Comparison of ENCODE assay signal across 8 cellular contexts in the genomic region with DNA sequence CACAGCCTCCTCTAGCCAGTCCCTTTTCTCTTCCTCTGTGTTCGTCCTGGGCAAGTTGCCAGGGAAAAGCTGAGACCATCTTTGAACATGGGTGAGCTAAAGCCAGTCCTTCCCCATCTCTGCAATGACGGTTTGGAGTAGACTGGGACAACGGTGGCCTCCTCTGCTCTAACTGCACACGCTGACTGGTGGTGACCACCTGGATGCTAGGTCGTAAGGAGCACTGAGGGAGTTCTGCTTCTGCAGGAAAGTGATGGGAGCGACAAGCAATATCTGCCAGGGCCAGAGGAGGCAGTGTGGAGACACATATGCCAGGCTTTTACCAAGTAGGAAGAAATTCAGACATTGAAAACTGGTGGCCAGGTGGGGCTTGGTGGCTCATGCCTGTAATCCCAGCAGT.
DNase-seq lines count a peak whose midpoint lies in the region; ATAC-seq and TF ChIP-seq lines count a peak whose summit lies in the region.

No MANE protein-coding gene starts in this region.

- H3K4me3 Mint-ChIP-seq in GM23338 = no peak overlapping the region

- no peaks in the 10 kb centered on the region for H3K9me3 Mint-ChIP-seq in GM23338

- peaks cover 20% of the 10 kb centered on the region for H3K4me1 Mint-ChIP-seq in GM23338

- WGBS in prostate gland = 20% methylated on average over 6 of the region's 6 CpGs

- no peaks in the 10 kb centered on the region for H3K9me3 ChIP-seq in prostate gland

- peaks cover 21% of the 10 kb centered on the region for H3K27me3 Mint-ChIP-seq in GM23338 (ENCODE audit: insufficient read depth, low read depth, poor library complexity)

- H3K9me2 ChIP-seq in GM23338 (ENCODE audit: insufficient read depth) = no peaks in the 10 kb centered on the region

- H3K27ac Mint-ChIP-seq in GM23338 = no peak overlapping the region

- no peak overlapping the region for H3K4me2 ChIP-seq in GM23338

- DNase-seq in Caki2 (ENCODE audit: low read depth) (peak; percentile 10), GM23338 (ENCODE audit: low spot score) (peak; percentile 90), OCI-M1 (lab: John Stamatoyannopoulos, UW) (peak; percentile 49), cardiac fibroblast (ENCODE audit: low read depth in 2 of 2) (peak; percentile 22 to 36), medulla oblongata (ENCODE audit: extremely low spot score) (peak; percentile 75), DMS79 (lab: John Stamatoyannopoulos, UW) (no peak), prostate gland (ENCODE audit: low spot score) (no peak)

- H3K27me3 ChIP-seq in GM23338 (ENCODE audit: insufficient read depth) (no peaks in the 10 kb centered on the region), prostate gland (replicated peaks; ENCODE audit: insufficient read depth) (no peaks in the 10 kb centered on the region)

- no peaks in the 10 kb centered on the region for H3K79me2 ChIP-seq in GM23338 (replicated peaks; ENCODE audit: insufficient read depth)

- H3K36me3 ChIP-seq in GM23338 (ENCODE audit: insufficient read depth) (no peaks in the 10 kb centered on the region), prostate gland (no peaks in the 10 kb centered on the region)

- H3K27ac ChIP-seq in GM23338 (ENCODE audit: low read depth) (no peak overlapping the region), prostate gland (no peak overlapping the region)

- in situ Hi-C loops in Caki2 (cut with HindIII; ENCODE audit: low pct_unique_long_range_greater_than_20kb, low sequenced_read_pairs) = no loop called here

- H3K4me1 ChIP-seq in GM23338 (ENCODE audit: insufficient read depth) (no peaks in the 10 kb centered on the region; the same call in 1 of the 2 replicates), prostate gland (replicated peaks) (no peaks in the 10 kb centered on the region)

- peak; percentile 62 to 75 for TF ChIP-seq CTCF in GM23338 (conservative IDR thresholded peaks at IDR 0.05; ENCODE audit: low read depth in 2 of 2)
- TF ChIP-seq CTCF in cardiac fibroblast (IDR thresholded peaks at IDR 0.05; ENCODE audit: low read depth, low read length) = peak; percentile 40
- TF ChIP-seq CTCF in prostate gland (IDR thresholded peaks at IDR 0.05) = peak in 1 of 4 experiments; percentile 29

- no peak overlapping the region for H2AFZ ChIP-seq in GM23338

- peak; percentile 89 for ATAC-seq in GM23338
- ATAC-seq in HG03571 (IDR thresholded peaks at IDR 0.05; ENCODE audit: unreplicated experiment) = no peak

- 0 out of 3 replicates have a peak, but pooled peaks cover 2% of the 10 kb centered on the region for H3K36me3 Mint-ChIP-seq in GM23338 (ENCODE audit: low read depth)

- H3K4me3 ChIP-seq in GM23338 (no peak overlapping the region), cardiac fibroblast (replicated peaks in 1 of 2; ENCODE audit: low read depth in 2 of 2, low read length in 2 of 2) (no peak overlapping the region), prostate gland (no peak overlapping the region)

- H3F3A ChIP-seq in GM23338 (replicated peaks; ENCODE audit: low read depth) = no peaks in the 10 kb centered on the region; the same call in 1 of the 2 replicates

- no peaks in the 10 kb centered on the region for H4K20me1 ChIP-seq in GM23338 (replicated peaks; ENCODE audit: insufficient read depth)

- intact Hi-C loops in prostate gland (cut with DNase I) = no loop called here

- TF ChIP-seq POLR2A in prostate gland (IDR thresholded peaks at IDR 0.05) = no peak

TF ChIP-seq in GM23338, 12 proteins besides CTCF, POLR2A, EP300 and RAD21 (continues in another document):
- TF ChIP-seq, protein P1, sequence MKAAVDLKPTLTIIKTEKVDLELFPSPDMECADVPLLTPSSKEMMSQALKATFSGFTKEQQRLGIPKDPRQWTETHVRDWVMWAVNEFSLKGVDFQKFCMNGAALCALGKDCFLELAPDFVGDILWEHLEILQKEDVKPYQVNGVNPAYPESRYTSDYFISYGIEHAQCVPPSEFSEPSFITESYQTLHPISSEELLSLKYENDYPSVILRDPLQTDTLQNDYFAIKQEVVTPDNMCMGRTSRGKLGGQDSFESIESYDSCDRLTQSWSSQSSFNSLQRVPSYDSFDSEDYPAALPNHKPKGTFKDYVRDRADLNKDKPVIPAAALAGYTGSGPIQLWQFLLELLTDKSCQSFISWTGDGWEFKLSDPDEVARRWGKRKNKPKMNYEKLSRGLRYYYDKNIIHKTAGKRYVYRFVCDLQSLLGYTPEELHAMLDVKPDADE (IDR thresholded peaks at IDR 0.05) = no peak
- TF ChIP-seq EZH2 (IDR thresholded peaks at IDR 0.05; ENCODE audit: low read depth, unreplicated experiment) (no peak), ZNF114 (CRISPR knock-in tag; IDR thresholded peaks at IDR 0.05) (no peak), NANOG (IDR thresholded peaks at IDR 0.05; ENCODE audit: borderline replicate concordance) (no peak), STAT1 (IDR thresholded peaks at IDR 0.05; ENCODE audit: unreplicated experiment) (no peak), ZNF331 (CRISPR knock-in tag; IDR thresholded peaks at IDR 0.05; ENCODE audit: low read depth) (no peak), CREB1 (CRISPR knock-in tag; IDR thresholded peaks at IDR 0.05; ENCODE audit: low read depth) (no peak)
- TF ChIP-seq, protein P2, sequence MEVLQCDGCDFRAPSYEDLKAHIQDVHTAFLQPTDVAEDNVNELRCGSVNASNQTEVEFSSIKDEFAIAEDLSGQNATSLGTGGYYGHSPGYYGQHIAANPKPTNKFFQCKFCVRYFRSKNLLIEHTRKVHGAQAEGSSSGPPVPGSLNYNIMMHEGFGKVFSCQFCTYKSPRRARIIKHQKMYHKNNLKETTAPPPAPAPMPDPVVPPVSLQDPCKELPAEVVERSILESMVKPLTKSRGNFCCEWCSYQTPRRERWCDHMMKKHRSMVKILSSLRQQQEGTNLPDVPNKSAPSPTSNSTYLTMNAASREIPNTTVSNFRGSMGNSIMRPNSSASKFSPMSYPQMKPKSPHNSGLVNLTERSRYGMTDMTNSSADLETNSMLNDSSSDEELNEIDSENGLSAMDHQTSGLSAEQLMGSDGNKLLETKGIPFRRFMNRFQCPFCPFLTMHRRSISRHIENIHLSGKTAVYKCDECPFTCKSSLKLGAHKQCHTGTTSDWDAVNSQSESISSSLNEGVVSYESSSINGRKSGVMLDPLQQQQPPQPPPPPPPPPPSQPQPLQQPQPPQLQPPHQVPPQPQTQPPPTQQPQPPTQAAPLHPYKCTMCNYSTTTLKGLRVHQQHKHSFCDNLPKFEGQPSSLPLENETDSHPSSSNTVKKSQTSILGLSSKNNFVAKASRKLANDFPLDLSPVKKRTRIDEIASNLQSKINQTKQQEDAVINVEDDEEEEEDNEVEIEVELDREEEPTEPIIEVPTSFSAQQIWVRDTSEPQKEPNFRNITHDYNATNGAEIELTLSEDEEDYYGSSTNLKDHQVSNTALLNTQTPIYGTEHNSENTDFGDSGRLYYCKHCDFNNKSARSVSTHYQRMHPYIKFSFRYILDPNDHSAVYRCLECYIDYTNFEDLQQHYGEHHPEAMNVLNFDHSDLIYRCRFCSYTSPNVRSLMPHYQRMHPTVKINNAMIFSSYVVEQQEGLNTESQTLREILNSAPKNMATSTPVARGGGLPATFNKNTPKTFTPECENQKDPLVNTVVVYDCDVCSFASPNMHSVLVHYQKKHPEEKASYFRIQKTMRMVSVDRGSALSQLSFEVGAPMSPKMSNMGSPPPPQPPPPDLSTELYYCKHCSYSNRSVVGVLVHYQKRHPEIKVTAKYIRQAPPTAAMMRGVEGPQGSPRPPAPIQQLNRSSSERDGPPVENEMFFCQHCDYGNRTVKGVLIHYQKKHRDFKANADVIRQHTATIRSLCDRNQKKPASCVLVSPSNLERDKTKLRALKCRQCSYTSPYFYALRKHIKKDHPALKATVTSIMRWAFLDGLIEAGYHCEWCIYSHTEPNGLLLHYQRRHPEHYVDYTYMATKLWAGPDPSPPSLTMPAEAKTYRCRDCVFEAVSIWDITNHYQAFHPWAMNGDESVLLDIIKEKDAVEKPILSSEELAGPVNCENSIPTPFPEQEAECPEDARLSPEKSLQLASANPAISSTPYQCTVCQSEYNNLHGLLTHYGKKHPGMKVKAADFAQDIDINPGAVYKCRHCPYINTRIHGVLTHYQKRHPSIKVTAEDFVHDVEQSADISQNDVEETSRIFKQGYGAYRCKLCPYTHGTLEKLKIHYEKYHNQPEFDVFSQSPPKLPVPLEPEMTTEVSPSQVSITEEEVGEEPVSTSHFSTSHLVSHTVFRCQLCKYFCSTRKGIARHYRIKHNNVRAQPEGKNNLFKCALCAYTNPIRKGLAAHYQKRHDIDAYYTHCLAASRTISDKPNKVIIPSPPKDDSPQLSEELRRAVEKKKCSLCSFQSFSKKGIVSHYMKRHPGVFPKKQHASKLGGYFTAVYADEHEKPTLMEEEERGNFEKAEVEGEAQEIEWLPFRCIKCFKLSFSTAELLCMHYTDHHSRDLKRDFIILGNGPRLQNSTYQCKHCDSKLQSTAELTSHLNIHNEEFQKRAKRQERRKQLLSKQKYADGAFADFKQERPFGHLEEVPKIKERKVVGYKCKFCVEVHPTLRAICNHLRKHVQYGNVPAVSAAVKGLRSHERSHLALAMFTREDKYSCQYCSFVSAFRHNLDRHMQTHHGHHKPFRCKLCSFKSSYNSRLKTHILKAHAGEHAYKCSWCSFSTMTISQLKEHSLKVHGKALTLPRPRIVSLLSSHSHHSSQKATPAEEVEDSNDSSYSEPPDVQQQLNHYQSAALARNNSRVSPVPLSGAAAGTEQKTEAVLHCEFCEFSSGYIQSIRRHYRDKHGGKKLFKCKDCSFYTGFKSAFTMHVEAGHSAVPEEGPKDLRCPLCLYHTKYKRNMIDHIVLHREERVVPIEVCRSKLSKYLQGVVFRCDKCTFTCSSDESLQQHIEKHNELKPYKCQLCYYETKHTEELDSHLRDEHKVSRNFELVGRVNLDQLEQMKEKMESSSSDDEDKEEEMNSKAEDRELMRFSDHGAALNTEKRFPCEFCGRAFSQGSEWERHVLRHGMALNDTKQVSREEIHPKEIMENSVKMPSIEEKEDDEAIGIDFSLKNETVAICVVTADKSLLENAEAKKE (CRISPR knock-in tag; IDR thresholded peaks at IDR 0.05) = no peak

Comparison
In these comparisons a context has a peak if more than half of its experiments do, and no peak if none do; other contexts are left out.
1. DNase-seq: peak in Caki2 (single experiment), GM23338 (single experiment), OCI-M1 (single experiment), cardiac fibroblast (2 of 2) and medulla oblongata (single experiment); none in DMS79 (single experiment) and prostate gland (single experiment).